8 cellular contexts compared by ENCODE assay signal in genomic region chr11:67022961-67023956, GRCh38. TPM values are rescaled to one million over a fixed set of nuclear protein-coding genes. Genes with fewer than 3 reads are reported as not detected.
DNase-seq lines count a peak whose midpoint lies in the region; ATAC-seq and TF ChIP-seq lines count a peak whose summit lies in the region.

SYT12 (plus strand) TSS chr11:67023134; CDS start chr11:67030145, 7,011 bp downstream.

- no peaks in the 10 kb centered on the region for H3K4me1 ChIP-seq in cardiac muscle cell (ENCODE audit: low read depth)
- peaks cover 5% of the 10 kb centered on the region for H3K4me1 ChIP-seq in iPS-20b (ENCODE audit: insufficient read depth, low read length)
- peaks cover 29% of the 10 kb centered on the region for H3K4me1 ChIP-seq in Karpas-422 (ENCODE audit: low read length)

- H3K27ac ChIP-seq in cardiac muscle cell (no peak within 1 kb of the TSS), iPS-20b (ENCODE audit: low read length) (no peak within 1 kb of the TSS), Karpas-422 (ENCODE audit: low read length) (no peak within 1 kb of the TSS)

- H3K4me2 ChIP-seq in Karpas-422 (ENCODE audit: low read depth, low read length, poor library complexity, severe bottlenecking): no peak within 1 kb of the TSS

- H3K9ac ChIP-seq in iPS-20b (ENCODE audit: low read depth, low read length) (no peak within 1 kb of the TSS), Karpas-422 (ENCODE audit: low read length) (no peak within 1 kb of the TSS)

- no peak within 1 kb of the TSS for H2AFZ ChIP-seq in Karpas-422 (ENCODE audit: low read length)

- peaks cover 40% of the 10 kb centered on the region for H3K27me3 ChIP-seq in cardiac muscle cell
- peaks cover 40% of the 10 kb centered on the region for H3K27me3 ChIP-seq in iPS-20b (ENCODE audit: insufficient read depth, low read length)
- H3K27me3 ChIP-seq in Karpas-422 (ENCODE audit: low read length): no peaks in the 10 kb centered on the region

- H3K4me3 ChIP-seq in cardiac muscle cell (peak within 1 kb of the TSS; percentile 51), iPS-20b (ENCODE audit: low read length) (peak within 1 kb of the TSS; percentile 63), Karpas-422 (ENCODE audit: low read length) (no peak within 1 kb of the TSS)

- H3K79me2 ChIP-seq in Karpas-422 (ENCODE audit: low read length): no peaks in the 10 kb centered on the region

- no peaks in the 10 kb centered on the region for H3K9me2 ChIP-seq in Karpas-422 (replicated peaks; ENCODE audit: insufficient read depth, low read length)

- H3K36me3 ChIP-seq in cardiac muscle cell (no peaks in the 10 kb centered on the region), iPS-20b (ENCODE audit: insufficient read depth, low read depth, low read length) (no peaks in the 10 kb centered on the region), Karpas-422 (ENCODE audit: insufficient read depth, low read length) (no peaks in the 10 kb centered on the region)

- no peaks in the 10 kb centered on the region for H3K9me3 ChIP-seq in cardiac muscle cell (ENCODE audit: low read depth)
- H3K9me3 ChIP-seq in iPS-20b (ENCODE audit: insufficient read depth, low read depth, low read length): peaks cover 4% of the 10 kb centered on the region; the same call in 1 of the 2 replicates
- H3K9me3 ChIP-seq in Karpas-422 (ENCODE audit: low read length): no peaks in the 10 kb centered on the region

- TF ChIP-seq CTCF in cardiac muscle cell (IDR thresholded peaks at IDR 0.05; ENCODE audit: low read depth, low read length): no peak

- intact Hi-C loops in Right ventricle myocardium inferior (cut with DNase I): no loop called here

- ATAC-seq in Right ventricle myocardium inferior (no peak), HG02623 (IDR thresholded peaks at IDR 0.05; ENCODE audit: unreplicated experiment) (no peak)

- H4K20me1 ChIP-seq in Karpas-422 (ENCODE audit: insufficient read depth, low read depth, low read length): no peaks in the 10 kb centered on the region

- DNase-seq in cardiac muscle cell (ENCODE audit: low read depth in 1 of 2, low spot score in 1 of 2): peak; percentile 29 to 43
- DNase-seq in Right ventricle myocardium inferior (ENCODE audit: missing footprints): no peak
- DNase-seq in anterior cingulate cortex (lab: John Stamatoyannopoulos, UW): peak in 31 of 58 donors; percentile 9 to 79 (median 39)
- DNase-seq in stimulated activated CD4-positive, alpha-beta T cell treated with anti-CD3 and anti-CD28 coated beads, Interleukin-4, amount 100 ng/mL, for 4 hours: peak; percentile 8 to 29
- no peak for DNase-seq in SIG-M5 (lab: John Stamatoyannopoulos, UW)
- no peak for DNase-seq in Karpas-422

RNA-seq across cellular contexts. Expression of gene SYT12, which starts in this region (rescaled TPM):
- total RNA-seq in cardiac muscle cell (0.21 and 0.53 TPM in 2 replicates), Right ventricle myocardium inferior (0.32 TPM)
- polyA plus RNA-seq in cardiac muscle cell: 0.62 TPM in 1 of 2 replicates, not detected in the other
- 0.22 TPM in 1 of 2 replicates, not detected in the other for total RNA-seq in Karpas-422 (2014; rRNA removed; shearing (Covaris generic); ENCODE audit: low replicate concordance)

Comparison
In these comparisons a context has a peak if more than half of its experiments do, and no peak if none do; other contexts are left out.
1. Peak in DNase-seq and H3K4me3 ChIP-seq in cardiac muscle cell; RNA of the gene not detected or under 1 TPM.
2. DNase-seq: peak in anterior cingulate cortex (31 of 58) and stimulated activated CD4-positive, alpha-beta T cell treated with anti-CD3 and anti-CD28 coated beads, Interleukin-4, amount 100 ng/mL, for 4 hours (2 of 2); none in Right ventricle myocardium inferior (single experiment), SIG-M5 (single experiment) and Karpas-422 (single experiment).